ENCODE assay signal across 10 cellular contexts in genomic region chr5:89255845-89256463, GRCh38.
A peak's percentile ranks its signal among the peaks of the same experiment; 100 is the strongest.
DNase-seq lines count a peak whose midpoint lies in the region; ATAC-seq and TF ChIP-seq lines count a peak whose summit lies in the region.
"Had no signal": no experiment of that assay in that cellular context is flagged by ENCODE, and none has a peak within 500 bp of the region (broad histone marks: within the 10 kb centered on the region; RNA-seq: fewer than 3 reads in every experiment).

No MANE protein-coding gene starts in this region.

- POLR2A ChIA-PET in activated CD4-positive, alpha-beta memory T cell treated with anti-CD3 and anti-CD28 coated beads, Interleukin-2, amount 10 ng/mL, durations not matched to agents 7 days and 5 days (lab: Charles Lee) = no interaction called here

- H4K20me1 ChIP-seq in DND-41 (ENCODE audit: insufficient read depth, low read length) = no peaks in the 10 kb centered on the region

- H3K36me3 ChIP-seq in DND-41 (ENCODE audit: insufficient read depth, low read length) = no peaks in the 10 kb centered on the region
- no peaks in the 10 kb centered on the region for H3K36me3 ChIP-seq in adipocyte (ENCODE audit: control insufficient read depth, insufficient read depth, low read length, severe bottlenecking)

- H2AFZ ChIP-seq in DND-41 (ENCODE audit: low read depth, low read length) = no peak overlapping the region

- H3K36me3 Mint-ChIP-seq in activated CD4-positive, alpha-beta memory T cell treated with anti-CD3 and anti-CD28 coated beads, Interleukin-2, amount 10 ng/mL, durations not matched to agents 7 days and 5 days (ENCODE audit: low read depth) = no peaks in the 10 kb centered on the region
- H3K36me3 Mint-ChIP-seq: T-cell had no signal

- H3K4me1 ChIP-seq in DND-41 (ENCODE audit: insufficient read depth, low read length) (no peaks in the 10 kb centered on the region), adipocyte (ENCODE audit: control insufficient read depth, insufficient read depth, low read length) (no peaks in the 10 kb centered on the region)

- no peaks in the 10 kb centered on the region for H3K79me2 ChIP-seq in DND-41 (ENCODE audit: insufficient read depth, low read length)

- no peaks in the 10 kb centered on the region for H3K9me3 ChIP-seq in DND-41 (ENCODE audit: insufficient read depth, low read length, severe bottlenecking)
- H3K9me3 ChIP-seq in adipocyte (ENCODE audit: control insufficient read depth, low read length) = no peaks in the 10 kb centered on the region

- H3K4me3 ChIP-seq in DND-41 (ENCODE audit: low read depth in 1 of 2, low read length in 2 of 2) = no peak overlapping the region
- H3K4me3 ChIP-seq in adipocyte (ENCODE audit: low read length) = no peak overlapping the region

- DNase-seq in DND-41 (no peak), Kasumi-1 (lab: John Stamatoyannopoulos, UW) (peak; percentile 30 to 42), adipocyte (ENCODE audit: low read depth) (peak; percentile 25), iris pigment epithelial cell (ENCODE audit: low read depth) (peak; percentile 67), left lobe of liver (ENCODE audit: low spot score) (no peak)
- no peak for DNase-seq in activated CD4-positive, alpha-beta memory T cell treated with anti-CD3 and anti-CD28 coated beads, Interleukin-2, amount 10 ng/mL, durations not matched to agents 7 days and 5 days
- DNase-seq: T-cell had no signal

- no peak overlapping the region for H3K27ac ChIP-seq in DND-41 (ENCODE audit: low read length)

- H3K27me3 Mint-ChIP-seq in activated CD4-positive, alpha-beta memory T cell treated with anti-CD3 and anti-CD28 coated beads, Interleukin-2, amount 10 ng/mL, durations not matched to agents 7 days and 5 days = no peaks in the 10 kb centered on the region
- H3K27me3 Mint-ChIP-seq: T-cell had no signal

- H3K4me1 Mint-ChIP-seq in activated CD4-positive, alpha-beta memory T cell treated with anti-CD3 and anti-CD28 coated beads, Interleukin-2, amount 10 ng/mL, durations not matched to agents 7 days and 5 days = no peaks in the 10 kb centered on the region
- H3K4me1 Mint-ChIP-seq: T-cell had no signal

- no peak overlapping the region for H3K4me2 ChIP-seq in DND-41 (ENCODE audit: insufficient read depth, low read length)

- H3K27me3 ChIP-seq in DND-41 (ENCODE audit: insufficient read depth, low read length, poor library complexity) (no peaks in the 10 kb centered on the region), adipocyte (replicated peaks; ENCODE audit: control insufficient read depth, insufficient read depth, low read length) (no peaks in the 10 kb centered on the region)

- no peak overlapping the region for H3K9ac ChIP-seq in DND-41 (ENCODE audit: low read depth, low read length)
- no peak overlapping the region for H3K9ac ChIP-seq in adipocyte (ENCODE audit: low read length)

- no peak overlapping the region for H3K4me3 Mint-ChIP-seq in activated CD4-positive, alpha-beta memory T cell treated with anti-CD3 and anti-CD28 coated beads, Interleukin-2, amount 10 ng/mL, durations not matched to agents 7 days and 5 days
- H3K4me3 Mint-ChIP-seq: nephron, T-cell had no signal

- CTCF ChIA-PET in activated CD4-positive, alpha-beta memory T cell treated with anti-CD3 and anti-CD28 coated beads, Interleukin-2, amount 10 ng/mL, durations not matched to agents 7 days and 5 days (lab: Charles Lee) = no interaction called here

- peaks cover 2% of the 10 kb centered on the region for H3K9me3 Mint-ChIP-seq in activated CD4-positive, alpha-beta memory T cell treated with anti-CD3 and anti-CD28 coated beads, Interleukin-2, amount 10 ng/mL, durations not matched to agents 7 days and 5 days
- H3K9me3 Mint-ChIP-seq: nephron had no signal

- TF ChIP-seq CTCF in DND-41 (IDR thresholded peaks at IDR 0.05; ENCODE audit: borderline replicate concordance, extremely low read depth, low read length, poor library complexity, severe bottlenecking) = no peak

- no peak overlapping the region for H3K27ac Mint-ChIP-seq in activated CD4-positive, alpha-beta memory T cell treated with anti-CD3 and anti-CD28 coated beads, Interleukin-2, amount 10 ng/mL, durations not matched to agents 7 days and 5 days
- H3K27ac Mint-ChIP-seq: nephron, T-cell had no signal

- ATAC-seq in DND-41 (ENCODE audit: insufficient read depth, low read depth) (0 out of 3 replicates have a peak, but pooled peaks have one; percentile 42), GM19023 (IDR thresholded peaks at IDR 0.05; ENCODE audit: unreplicated experiment) (no peak), GM19397 (IDR thresholded peaks at IDR 0.05; ENCODE audit: unreplicated experiment) (no peak), left lobe of liver (no peak)
- ATAC-seq: T-cell had no signal

Comparison
In these comparisons a context has a peak if more than half of its experiments do, and no peak if none do; other contexts are left out.
1. DNase-seq: peak in Kasumi-1 (2 of 2), adipocyte (single experiment) and iris pigment epithelial cell (single experiment); none in DND-41 (single experiment), activated CD4-positive, alpha-beta memory T cell treated with anti-CD3 and anti-CD28 coated beads, Interleukin-2, amount 10 ng/mL, durations not matched to agents 7 days and 5 days (single experiment) and left lobe of liver (single experiment).